ENCODE assay signal across 10 cellular contexts in genomic region chr1:230124187-230125128, GRCh38. TPM values are rescaled to one million over a fixed set of nuclear protein-coding genes. Genes with fewer than 3 reads are reported as not detected.
A peak's percentile ranks its signal among the peaks of the same experiment; 100 is the strongest.
DNase-seq lines count a peak whose midpoint lies in the region; ATAC-seq and TF ChIP-seq lines count a peak whose summit lies in the region.
"Had no signal": no experiment of that assay in that cellular context is flagged by ENCODE, and none has a peak within 500 bp of the region (broad histone marks: within the 10 kb centered on the region; RNA-seq: fewer than 3 reads in every experiment).

No MANE protein-coding gene starts in this region.

- H3K36me3 Mint-ChIP-seq in CD8-positive, alpha-beta T cell, result peaks cover 11% of the 10 kb centered on the region
- H3K36me3 Mint-ChIP-seq in WTC11 (no peaks in the 10 kb centered on the region), memory B cell (peaks cover 12% of the 10 kb centered on the region), nephron progenitor cell (ENCODE audit: low read depth) (peaks cover 1% of the 10 kb centered on the region)

- no peak for DNase-seq in CD8-positive, alpha-beta T cell
- no peak for DNase-seq in WTC11 (ENCODE audit: low spot score)
- DNase-seq in memory B cell (ENCODE audit: low spot score in 2 of 2), result no peak
- no peak for DNase-seq in effector memory CD4-positive, alpha-beta T cell
- no peak for DNase-seq in nephron progenitor cell
- no peak for DNase-seq in left ventricle myocardium inferior
- no peak for DNase-seq in NCI-H226
- DNase-seq: head of caudate nucleus had no signal

- no peaks in the 10 kb centered on the region for H3K27me3 ChIP-seq in CD8-positive, alpha-beta T cell (ENCODE audit: insufficient read depth, low read length)
- no peaks in the 10 kb centered on the region for H3K27me3 ChIP-seq in effector memory CD4-positive, alpha-beta T cell (replicated peaks; ENCODE audit: control insufficient read depth, insufficient read depth, low read length, poor library complexity, severe bottlenecking)
- H3K27me3 ChIP-seq in left ventricle myocardium inferior (ENCODE audit: low read depth), result no peaks in the 10 kb centered on the region

- no peaks in the 10 kb centered on the region for H3K36me3 ChIP-seq in CD8-positive, alpha-beta T cell (ENCODE audit: insufficient read depth, low read length)
- H3K36me3 ChIP-seq in HEK293 (ENCODE audit: control insufficient read depth in 2 of 2, insufficient read depth in 1 of 2, low read length in 2 of 2) (no peaks in the 10 kb centered on the region), left ventricle myocardium inferior (no peaks in the 10 kb centered on the region)
- H3K36me3 ChIP-seq in effector memory CD4-positive, alpha-beta T cell (ENCODE audit: control insufficient read depth, insufficient read depth, low read length), result no peaks in the 10 kb centered on the region

- H3K27ac Mint-ChIP-seq in CD8-positive, alpha-beta T cell, result peak overlapping the region; percentile 56
- H3K27ac Mint-ChIP-seq in WTC11 (0 out of 2 replicates have a peak overlapping the region, but pooled peaks have one; percentile 42), memory B cell (peak overlapping the region; percentile 94), nephron progenitor cell (no peak overlapping the region)

- POLR2A ChIA-PET in CD8-positive, alpha-beta T cell (lab: Charles Lee), result no interaction called here
- POLR2A ChIA-PET in HEK293 (lab: Yijun Ruan, JAX), result interaction anchor here (1.5 kb wide), 1 partner anchor 11 kb away, joined by 3 read pairs; no protein-coding TSS in a partner anchor
- POLR2A ChIA-PET in WTC11 (lab: Charles Lee), result no interaction called here

- H3K9me3 ChIP-seq in CD8-positive, alpha-beta T cell (ENCODE audit: low read length), result no peaks in the 10 kb centered on the region
- no peaks in the 10 kb centered on the region for H3K9me3 ChIP-seq in HEK293 (ENCODE audit: control insufficient read depth, insufficient read depth, low read depth, low read length)
- no peaks in the 10 kb centered on the region for H3K9me3 ChIP-seq in effector memory CD4-positive, alpha-beta T cell (ENCODE audit: control insufficient read depth, low read length)
- no peaks in the 10 kb centered on the region for H3K9me3 ChIP-seq in left ventricle myocardium inferior (replicated peaks)

- H3K9me3 Mint-ChIP-seq in CD8-positive, alpha-beta T cell, result no peaks in the 10 kb centered on the region
- no peaks in the 10 kb centered on the region for H3K9me3 Mint-ChIP-seq in WTC11
- H3K9me3 Mint-ChIP-seq in memory B cell, result no peaks in the 10 kb centered on the region
- no peaks in the 10 kb centered on the region for H3K9me3 Mint-ChIP-seq in nephron progenitor cell

- CTCF ChIA-PET in CD8-positive, alpha-beta T cell (lab: Charles Lee), result interaction anchor here (1.4 kb wide), 1 partner anchor 9 kb away, joined by 4 read pairs; no protein-coding TSS in a partner anchor
- CTCF ChIA-PET in HEK293 (lab: Yijun Ruan, JAX), result interaction anchor here (0.6 to 1.1 kb wide), 2 partner anchors 16 to 62 kb away, joined by 3 read pairs; no protein-coding TSS in a partner anchor
- CTCF ChIA-PET in WTC11 (lab: Charles Lee), result interaction anchor here (0.7 kb wide), 1 partner anchor 13 kb away, joined by 3 read pairs; no protein-coding TSS in a partner anchor

- TF ChIP-seq CTCF in CD8-positive, alpha-beta T cell (IDR thresholded peaks at IDR 0.05), result no peak
- TF ChIP-seq CTCF in HEK293 (tag by site-specific recombination; IDR thresholded peaks at IDR 0.05) (no peak), WTC11 (IDR thresholded peaks at IDR 0.05) (no peak), nephron progenitor cell (IDR thresholded peaks at IDR 0.05) (no peak), left ventricle myocardium inferior (IDR thresholded peaks at IDR 0.05; ENCODE audit: borderline replicate concordance) (no peak)

- intact Hi-C loops in CD8-positive, alpha-beta T cell (cut with DNase I, micrococcal nuclease), result loop anchor here in 1 of 2 experiments (2.0 kb wide), 1 partner anchor 60 kb away; no protein-coding TSS in a partner anchor
- intact Hi-C loops in left ventricle myocardium inferior (cut with micrococcal nuclease), result no loop called here

- H3K4me1 Mint-ChIP-seq in CD8-positive, alpha-beta T cell (ENCODE audit: low read depth), result peaks cover 69% of the 10 kb centered on the region
- peaks cover 61% of the 10 kb centered on the region for H3K4me1 Mint-ChIP-seq in WTC11
- H3K4me1 Mint-ChIP-seq in memory B cell, result peaks cover 57% of the 10 kb centered on the region
- H3K4me1 Mint-ChIP-seq in nephron progenitor cell, result peaks cover 78% of the 10 kb centered on the region

- H3K27ac ChIP-seq in CD8-positive, alpha-beta T cell (ENCODE audit: low read depth, low read length), result no peak overlapping the region
- H3K27ac ChIP-seq in HEK293 (ENCODE audit: extremely low read depth, low read depth, low read length), result no peak overlapping the region
- no peak overlapping the region for H3K27ac ChIP-seq in effector memory CD4-positive, alpha-beta T cell (ENCODE audit: insufficient read depth, low read length, poor library complexity, severe bottlenecking)
- no peak overlapping the region for H3K27ac ChIP-seq in left ventricle myocardium inferior (replicated peaks)

- H3K4me3 Mint-ChIP-seq in CD8-positive, alpha-beta T cell, result no peak overlapping the region
- no peak overlapping the region for H3K4me3 Mint-ChIP-seq in WTC11
- H3K4me3 Mint-ChIP-seq in memory B cell, result peak overlapping the region; percentile 58
- no peak overlapping the region for H3K4me3 Mint-ChIP-seq in nephron progenitor cell

- H3K27me3 Mint-ChIP-seq in CD8-positive, alpha-beta T cell (ENCODE audit: low read depth), result no peaks in the 10 kb centered on the region
- H3K27me3 Mint-ChIP-seq in WTC11 (ENCODE audit: low read depth) (no peaks in the 10 kb centered on the region), memory B cell (no peaks in the 10 kb centered on the region), nephron progenitor cell (ENCODE audit: low read depth, poor library complexity) (peaks cover 12% of the 10 kb centered on the region)

- ATAC-seq in CD8-positive, alpha-beta T cell, result peak; percentile 24
- ATAC-seq in WTC11 (no peak), memory B cell (ENCODE audit: low read depth) (no peak)

- H3K4me1 ChIP-seq in CD8-positive, alpha-beta T cell (ENCODE audit: insufficient read depth, low read length), result peaks cover 38% of the 10 kb centered on the region
- H3K4me1 ChIP-seq in HEK293 (ENCODE audit: control insufficient read depth, insufficient read depth, low read length), result no peaks in the 10 kb centered on the region
- H3K4me1 ChIP-seq in effector memory CD4-positive, alpha-beta T cell (ENCODE audit: control insufficient read depth, insufficient read depth, low read length, poor library complexity, severe bottlenecking), result peaks cover 6% of the 10 kb centered on the region
- peaks cover 60% of the 10 kb centered on the region for H3K4me1 ChIP-seq in left ventricle myocardium inferior

- no peak overlapping the region for H3K4me3 ChIP-seq in CD8-positive, alpha-beta T cell (ENCODE audit: low read depth, low read length)
- H3K4me3 ChIP-seq in HEK293 (ENCODE audit: low read depth, low read length) (no peak overlapping the region), left ventricle myocardium inferior (no peak overlapping the region)
- H3K4me3 ChIP-seq in effector memory CD4-positive, alpha-beta T cell (ENCODE audit: insufficient read depth, low read depth, low read length, poor library complexity, severe bottlenecking), result no peak overlapping the region
- H3K4me3 ChIP-seq: coronary artery had no signal

TF ChIP-seq in HEK293, 187 proteins besides CTCF, POLR2A, EP300 and RAD21 (continues in another document):
- TF ChIP-seq SCRT2 (tag by site-specific recombination; IDR thresholded peaks at IDR 0.05) (peak; percentile 76), ZNF23 (tag by site-specific recombination; IDR thresholded peaks at IDR 0.05; ENCODE audit: borderline replicate concordance) (no peak), ZNF335 (tag by site-specific recombination; conservative IDR thresholded peaks at IDR 0.05) (no peak)

TF ChIP-seq in WTC11, 78 proteins besides CTCF, POLR2A, EP300 and RAD21 (continues in another document):
- TF ChIP-seq, protein P1, sequence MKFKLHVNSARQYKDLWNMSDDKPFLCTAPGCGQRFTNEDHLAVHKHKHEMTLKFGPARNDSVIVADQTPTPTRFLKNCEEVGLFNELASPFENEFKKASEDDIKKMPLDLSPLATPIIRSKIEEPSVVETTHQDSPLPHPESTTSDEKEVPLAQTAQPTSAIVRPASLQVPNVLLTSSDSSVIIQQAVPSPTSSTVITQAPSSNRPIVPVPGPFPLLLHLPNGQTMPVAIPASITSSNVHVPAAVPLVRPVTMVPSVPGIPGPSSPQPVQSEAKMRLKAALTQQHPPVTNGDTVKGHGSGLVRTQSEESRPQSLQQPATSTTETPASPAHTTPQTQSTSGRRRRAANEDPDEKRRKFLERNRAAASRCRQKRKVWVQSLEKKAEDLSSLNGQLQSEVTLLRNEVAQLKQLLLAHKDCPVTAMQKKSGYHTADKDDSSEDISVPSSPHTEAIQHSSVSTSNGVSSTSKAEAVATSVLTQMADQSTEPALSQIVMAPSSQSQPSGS (CRISPR knock-in tag; IDR thresholded peaks at IDR 0.05; ENCODE audit: borderline replicate concordance, low read depth), result no peak
- TF ChIP-seq ZNF416 (CRISPR knock-in tag; IDR thresholded peaks at IDR 0.05) (no peak), JUN (CRISPR knock-in tag; IDR thresholded peaks at IDR 0.05) (no peak), NFATC4 (CRISPR knock-in tag; IDR thresholded peaks at IDR 0.05) (no peak), E2F5 (CRISPR knock-in tag; IDR thresholded peaks at IDR 0.05) (no peak), TCF7 (CRISPR knock-in tag; IDR thresholded peaks at IDR 0.05; ENCODE audit: low read depth) (no peak), NR1H2 (CRISPR knock-in tag; IDR thresholded peaks at IDR 0.05) (no peak), IRF1 (CRISPR knock-in tag; IDR thresholded peaks at IDR 0.05) (no peak)

RNA-seq across cellular contexts. Expression of gene GALNT2, which starts 57.4 kb away (rescaled TPM):
- total RNA-seq in CD8-positive, alpha-beta T cell, result 10 to 100 TPM; 13.6 to 15.4 TPM
- 74.8 to 84.6 TPM (median 81.9 TPM) in 3 replicates for total RNA-seq in WTC11 (2021)
- 28.3 TPM for total RNA-seq in left ventricle myocardium inferior
